In genomic region chr12:113195598-113195997, GRCh38 we compare ENCODE assay signal across 1 cellular context.
TF ChIP-seq lines count a peak whose summit lies in the region.

No MANE protein-coding gene starts in this region.

TF ChIP-seq in IMR-90, 13 proteins besides CTCF, POLR2A, EP300 and RAD21:
- TF ChIP-seq NFE2L2 (IDR thresholded peaks at IDR 0.05; ENCODE audit: low read depth, low read length) (no peak), FOS (IDR thresholded peaks at IDR 0.05; ENCODE audit: low read depth, low read length) (no peak), RCOR1 (IDR thresholded peaks at IDR 0.05; ENCODE audit: insufficient replicate concordance, low read length) (no peak), CEBPB (IDR thresholded peaks at IDR 0.05; ENCODE audit: low read depth, low read length) (no peak), SMC3 (IDR thresholded peaks at IDR 0.05; ENCODE audit: low read depth, low read length) (no peak), ELK1 (IDR thresholded peaks at IDR 0.05; ENCODE audit: borderline replicate concordance, low read depth, low read length) (no peak)
TF ChIP-seq in IMR-90: peak in this region for 0.
